ENCODE assay signal across 8 cellular contexts in genomic region chr3:44339990-44340389, GRCh38. TPM values are rescaled to one million over a fixed set of nuclear protein-coding genes. Genes with fewer than 3 reads are reported as not detected.
DNase-seq lines count a peak whose midpoint lies in the region; ATAC-seq, FAIRE-seq and TF ChIP-seq lines count a peak whose summit lies in the region.

No MANE protein-coding gene starts in this region.

- H3K9me3 ChIP-seq in A673 (ENCODE audit: low read depth, low read length, poor library complexity, severe bottlenecking) (no peaks in the 10 kb centered on the region), IMR-90 (ENCODE audit: control insufficient read depth, insufficient read depth, low read length) (no peaks in the 10 kb centered on the region), K562 (replicated peaks; ENCODE audit: control insufficient read depth, insufficient read depth, low read depth, low read length) (no peaks in the 10 kb centered on the region), MG63 (no peaks in the 10 kb centered on the region)

- DNase-seq in A673 (ENCODE audit: low spot score) (no peak), IMR-90 (no peak), K562 (ENCODE audit: extremely low read depth in 1 of 4, low spot score in 3 of 4) (no peak), mesothelial cell of epicardium (ENCODE audit: low spot score in 2 of 2, unreplicated experiment in 2 of 2) (no peak), MG63 (no peak), SKM-1 treated with dmso at 0.1 percent for 144 hours (lab: John Stamatoyannopoulos, UW; ENCODE audit: unreplicated experiment) (no peak), kidney tubule cell (ENCODE audit: low spot score) (no peak)

- H3K9ac ChIP-seq in IMR-90 (ENCODE audit: low read depth, low read length) (no peak overlapping the region), K562 (ENCODE audit: insufficient read depth in 1 of 2, low read depth in 2 of 2, low read length in 2 of 2) (no peak overlapping the region)

- BruUV-seq in A673 (replicated peaks; lab: Mats Ljungman, UMichigan), result no TSS peak
- BruUV-seq in IMR-90 (replicated peaks; lab: Mats Ljungman, UMichigan), result no TSS peak
- no TSS peak for BruUV-seq in K562 (replicated peaks; lab: Mats Ljungman, UMichigan)

- H3K9me1 ChIP-seq in IMR-90 (ENCODE audit: insufficient read depth, low read length) (peaks cover 4% of the 10 kb centered on the region; the same call in 1 of the 2 replicates), K562 (ENCODE audit: control insufficient read depth, insufficient read depth, low read length) (no peaks in the 10 kb centered on the region)

- peak overlapping the region; percentile 95 for H3K4me3 Mint-ChIP-seq in mesothelial cell of epicardium

- H3K4me2 ChIP-seq in IMR-90 (ENCODE audit: low read depth, low read length) (peak overlapping the region; percentile 70), K562 (ENCODE audit: insufficient read depth, low read length) (peak overlapping the region; percentile 95)

- CTCF ChIA-PET in A673 (lab: Charles Lee) (no interaction called here), IMR-90 (lab: Yijun Ruan, JAX) (interaction anchor here (0.5 kb wide), 1 partner anchor 66 kb away, joined by 4 read pairs; no protein-coding TSS in a partner anchor), K562 (lab: Yijun Ruan, JAX; ENCODE audit: low intra/inter-chr PET ratio) (no interaction called here)

- intact Hi-C loops in A673 (cut with micrococcal nuclease; ENCODE audit: unreplicated experiment), result no loop called here
- intact Hi-C loops in IMR-90 (cut with micrococcal nuclease), result loop anchor here (2.0 to 5.0 kb wide), 2 partner anchors 137 to 172 kb away; partner anchors contain the start of gene ZNF445
- intact Hi-C loops in K562 (cut with micrococcal nuclease), result loop anchor here (2.0 to 5.0 kb wide), 2 partner anchors 101 to 177 kb away; no protein-coding TSS in a partner anchor

- H3K4me3 ChIP-seq in A673 (ENCODE audit: low read depth, low read length, poor library complexity, severe bottlenecking) (peak overlapping the region; percentile 62), IMR-90 (ENCODE audit: insufficient read depth, low read depth, low read length) (0 out of 2 replicates have a peak overlapping the region, but pooled peaks have one; percentile 2), K562 (peak overlapping the region; percentile 65; the same call in 1 of the 2 replicates), MG63 (no peak overlapping the region)

- H3K27me3 ChIP-seq in A673 (replicated peaks; ENCODE audit: insufficient read depth, low read depth, low read length, poor library complexity) (no peaks in the 10 kb centered on the region), IMR-90 (ENCODE audit: control insufficient read depth, insufficient read depth, low read length) (no peaks in the 10 kb centered on the region), K562 (ENCODE audit: control insufficient read depth in 2 of 2, insufficient read depth in 2 of 2, low read length in 2 of 2) (no peaks in the 10 kb centered on the region), MG63 (no peaks in the 10 kb centered on the region)

- H2BK120ac ChIP-seq in IMR-90 (ENCODE audit: low read depth, low read length), result peak overlapping the region; percentile 35; the same call in 1 of the 2 replicates

- H4K5ac ChIP-seq in IMR-90 (ENCODE audit: low read depth, low read length), result no peak overlapping the region

- H3K36me3 ChIP-seq in A673 (ENCODE audit: insufficient read depth, low read length, poor library complexity, severe bottlenecking) (no peaks in the 10 kb centered on the region), IMR-90 (ENCODE audit: control insufficient read depth, insufficient read depth, low read length) (no peaks in the 10 kb centered on the region), K562 (ENCODE audit: control insufficient read depth, insufficient read depth, low read length) (no peaks in the 10 kb centered on the region; the same call in 2 of the 3 replicates), MG63 (peaks cover 2% of the 10 kb centered on the region; the same call in 1 of the 2 replicates)

- H3K27ac ChIP-seq in A673 (ENCODE audit: low read depth, low read length, poor library complexity, severe bottlenecking) (peak overlapping the region; percentile 93), IMR-90 (ENCODE audit: insufficient read depth, low read length) (no peak overlapping the region), K562 (ENCODE audit: extremely low read depth, low read depth, low read length) (peak overlapping the region; percentile 5; the same call in 1 of the 3 replicates)

- H3K23ac ChIP-seq in IMR-90 (ENCODE audit: low read depth, low read length), result peak overlapping the region; percentile 52; the same call in 1 of the 2 replicates

- peak overlapping the region; percentile 99 for H3K27ac Mint-ChIP-seq in mesothelial cell of epicardium

- no peak overlapping the region for H3K56ac ChIP-seq in IMR-90 (ENCODE audit: extremely low read depth, insufficient read depth, low read length)

- H2AK5ac ChIP-seq in IMR-90 (ENCODE audit: low read depth, low read length), result no peak overlapping the region

- no peak overlapping the region for H3K18ac ChIP-seq in IMR-90 (ENCODE audit: low read depth, low read length)

- peaks cover 12% of the 10 kb centered on the region for H3K4me1 ChIP-seq in A673 (ENCODE audit: insufficient read depth, low read length, poor library complexity, severe bottlenecking)
- 0 out of 2 replicates have a peak, but pooled peaks cover 2% of the 10 kb centered on the region for H3K4me1 ChIP-seq in IMR-90 (ENCODE audit: control insufficient read depth, insufficient read depth, low read length)
- H3K4me1 ChIP-seq in K562 (replicated peaks in 1 of 2; ENCODE audit: control insufficient read depth in 2 of 2, insufficient read depth in 2 of 2, low read length in 2 of 2), result peaks cover 10 to 12% of the 10 kb centered on the region in 2 experiments; a peak in 3 of 5 replicates

- peaks cover 20 to 34% of the 10 kb centered on the region in 2 experiments for H3K79me1 ChIP-seq in IMR-90 (ENCODE audit: low read depth in 1 of 2, low read length in 2 of 2)

- ATAC-seq in IMR-90 (ENCODE audit: low read depth) (no peak), K562 (no peak), HG03342 (IDR thresholded peaks at IDR 0.05; ENCODE audit: unreplicated experiment) (no peak)

- no peaks in the 10 kb centered on the region for H3K9me3 Mint-ChIP-seq in mesothelial cell of epicardium

- TF ChIP-seq RAD21 in IMR-90 (IDR thresholded peaks at IDR 0.05; ENCODE audit: low read length) (no peak), K562 (CRISPR knock-in tag; conservative IDR thresholded peaks at IDR 0.05 in 1 of 2, IDR thresholded peaks at IDR 0.05 in 1 of 2) (no peak)

- peak overlapping the region; percentile 23 for H3K4ac ChIP-seq in IMR-90 (ENCODE audit: low read depth, low read length)

- no peak for FAIRE-seq in K562 (lab: Jason Lieb, UNC)

- TF ChIP-seq EP300 in K562 (IDR thresholded peaks at IDR 0.05; ENCODE audit: low read length), result no peak

- peak overlapping the region; percentile 35 for H4K91ac ChIP-seq in IMR-90 (ENCODE audit: insufficient read depth, low read depth, low read length)

- WGBS in IMR-90 (ENCODE audit: extremely low coverage in 2 of 2, insufficient read length in 1 of 2), 2 experiments, result 80% methylated on average over 1 of the region's 3 CpGs; no CpG with 5 or more reads in 1 of the 2 experiments
- WGBS in K562 (ENCODE audit: insufficient coverage, low coverage, missing lambda C conversion rate), result 15% methylated on average over 3 of the region's 3 CpGs

- H4K20me1 ChIP-seq in IMR-90 (ENCODE audit: insufficient read depth, low read length) (no peaks in the 10 kb centered on the region), K562 (replicated peaks; ENCODE audit: control insufficient read depth, insufficient read depth, low read length) (no peaks in the 10 kb centered on the region)

- H3K4me1 Mint-ChIP-seq in mesothelial cell of epicardium, result peaks cover 33% of the 10 kb centered on the region

- TF ChIP-seq POLR2A in IMR-90 (IDR thresholded peaks at IDR 0.05; ENCODE audit: low read depth, low read length) (no peak), K562 (conservative IDR thresholded peaks at IDR 0.05) (no peak)

- H2BK15ac ChIP-seq in IMR-90 (ENCODE audit: low read depth, low read length), result no peak overlapping the region; the same call in 2 of the 3 replicates

- TF ChIP-seq CTCF in A673 (conservative IDR thresholded peaks at IDR 0.05; ENCODE audit: low read depth, low read length) (no peak), IMR-90 (conservative IDR thresholded peaks at IDR 0.05; ENCODE audit: low read depth, low read length) (no peak), K562 (IDR thresholded peaks at IDR 0.05 in 2 of 3, conservative IDR thresholded peaks at IDR 0.05 in 1 of 3; ENCODE audit: insufficient read depth in 2 of 3, low read depth in 1 of 3, low read length in 3 of 3) (no peak), mesothelial cell of epicardium (IDR thresholded peaks at IDR 0.05; ENCODE audit: unreplicated experiment) (no peak)

- H2BK20ac ChIP-seq in IMR-90 (ENCODE audit: low read depth, low read length), result 0 out of 2 replicates have a peak overlapping the region, but pooled peaks have one; percentile 1

- peak overlapping the region; percentile 17; the same call in 1 of the 2 replicates for H3K14ac ChIP-seq in IMR-90 (replicated peaks; ENCODE audit: low read depth, low read length)

- in situ Hi-C loops in IMR-90 (cut with MboI; ENCODE audit: low sequenced_read_pairs), result loop anchor here (25.0 kb wide), 2 partner anchors 297 to 547 kb away; partner anchors contain the start of genes ZNF197 and ZNF35
- in situ Hi-C loops in K562 (cut with MboI), result no loop called here

- POLR2A ChIA-PET in A673 (lab: Charles Lee; ENCODE audit: low non-redundant PET), result no interaction called here
- POLR2A ChIA-PET in IMR-90 (lab: Charles Lee; ENCODE audit: unreplicated experiment), result interaction anchor here (0.6 kb wide), 1 partner anchor 1755 kb away, joined by 3 read pairs; no protein-coding TSS in a partner anchor
- POLR2A ChIA-PET in K562 (lab: Yijun Ruan, JAX), result interaction anchor here (1.1 to 2.9 kb wide), 4 partner anchors 16 to 636 kb away, joined by 3 to 10 read pairs (median 4); partner anchors contain the start of genes EXOSC7 and ZDHHC3

- H4K8ac ChIP-seq in IMR-90 (ENCODE audit: low read depth in 2 of 2, low read length in 2 of 2), result peak overlapping the region in 1 of 2 experiments; percentile 50; a peak in 1 of 4 replicates

- no peaks in the 10 kb centered on the region for H3K36me3 Mint-ChIP-seq in mesothelial cell of epicardium

- no peak overlapping the region for H2BK5ac ChIP-seq in IMR-90 (ENCODE audit: low read depth, low read length, poor library complexity, severe bottlenecking)

- H2AK9ac ChIP-seq in IMR-90 (replicated peaks; ENCODE audit: low read depth, low read length, poor library complexity), result no peak overlapping the region

- H3K27me3 Mint-ChIP-seq in mesothelial cell of epicardium (ENCODE audit: low read depth), result no peaks in the 10 kb centered on the region

- peaks cover 28% of the 10 kb centered on the region for H3K79me2 ChIP-seq in K562 (ENCODE audit: control insufficient read depth, insufficient read depth, low read length)

- H2AFZ ChIP-seq in IMR-90 (replicated peaks; ENCODE audit: low read length, poor library complexity) (no peak overlapping the region), K562 (ENCODE audit: low read depth, low read length) (no peak overlapping the region; the same call in 1 of the 2 replicates)

- dilution Hi-C loops in IMR-90 (cut with HindIII; ENCODE audit: low sequenced_read_pairs, unreplicated experiment), result no loop called here

RNA-seq across cellular contexts. Expression of gene TCAIM, which starts 1.4 kb away (rescaled TPM):
- total RNA-seq in A673 (2021) (19.1 and 21.7 TPM in 2 replicates), IMR-90 (2012; rRNA removed) (21.5 and 21.9 TPM in 2 replicates), K562 (2014; rRNA removed) (18.6 and 19.7 TPM in 2 replicates), K562 (2014; rRNA removed; fragmentation: Illumina TruSeq; extraction: Trizol) (36.7 and 43.5 TPM in 2 replicates), K562 (2015; rRNA removed; fragmentation: Illumina TruSeq; extraction: Trizol) (37.7 and 43.4 TPM in 2 replicates), K562 (2021) (23.0 and 25.2 TPM in 2 replicates), mesothelial cell of epicardium (22.8 to 30.6 TPM (median 26.5 TPM) in 3 replicates)
- polyA plus RNA-seq in IMR-90 (2012; rRNA removed) (8.1 and 11.0 TPM in 2 replicates), K562 (2011; rRNA removed) (42.5 and 53.3 TPM in 2 replicates), K562 (2014; fragmentation: Illumina TruSeq; extraction: Trizol) (32.3 and 36.9 TPM in 2 replicates), K562 (2014; fragmentation: Nextera tagmentation; extraction: Ambion mirVana) (10 to 100 TPM; 41.5 to 44.9 TPM), K562 (2014; rRNA removed) (27.6 and 29.5 TPM in 2 replicates)
- 2.4 and 4.0 TPM in 2 replicates for polyA plus RNA-seq in IMR-90 (2012; cell fraction: cytosol; rRNA removed)
- polyA plus RNA-seq in IMR-90 (2012; cell fraction: nucleus; rRNA removed; ENCODE audit: low replicate concordance), result 1.0 and 7.4 TPM in 2 replicates
- total RNA-seq in K562 (2011; cell fraction: chromatin; rRNA removed; ENCODE audit: low replicate concordance), result 22.4 and 50.3 TPM in 2 replicates
- 13.2 and 13.8 TPM in 2 replicates for total RNA-seq in K562 (2011; cell fraction: nucleolus; rRNA removed)
- total RNA-seq in K562 (2011; cell fraction: nucleoplasm; rRNA removed), result 32.0 and 70.5 TPM in 2 replicates
- 16.1 and 27.9 TPM in 2 replicates for polyA plus RNA-seq in K562 (2011; cell fraction: cytosol; rRNA removed)
- 13.7 and 14.4 TPM in 2 replicates for polyA plus RNA-seq in K562 (2011; cell fraction: nucleus; rRNA removed)
- 29.7 and 43.6 TPM in 2 replicates for polyA plus RNA-seq in K562 (2012)
- polyA minus RNA-seq in K562 (2011; rRNA and poly(A)+ RNA removed), result 38.9 and 41.3 TPM in 2 replicates
- polyA minus RNA-seq in K562 (2011; cell fraction: cytosol; rRNA and poly(A)+ RNA removed), result 14.1 and 21.8 TPM in 2 replicates
- polyA minus RNA-seq in K562 (2011; cell fraction: nucleus; rRNA and poly(A)+ RNA removed), result 19.5 and 36.3 TPM in 2 replicates
- 15.2 and 31.4 TPM in 2 replicates for total RNA-seq in MG63 (2014; rRNA removed; shearing (Covaris generic); ENCODE audit: low replicate concordance)
